ENCODE assay signal across 8 cellular contexts in genomic region chr14:24145700-24146621, GRCh38. TPM values are rescaled to one million over a fixed set of nuclear protein-coding genes. Genes with fewer than 3 reads are reported as not detected.
A peak's percentile ranks its signal among the peaks of the same experiment; 100 is the strongest.
DNase-seq lines count a peak whose midpoint lies in the region; ATAC-seq, FAIRE-seq and TF ChIP-seq lines count a peak whose summit lies in the region.

PSME2 (minus strand) TSS chr14:24146610; CDS start chr14:24146581, 29 bp downstream.

- intact Hi-C loops in mucosa of descending colon (cut with DNase I, micrococcal nuclease), result no loop called here

- peak within 1 kb of the TSS; percentile 93 for H3K27ac ChIP-seq in effector memory CD4-positive, alpha-beta T cell (ENCODE audit: insufficient read depth, low read length, poor library complexity, severe bottlenecking)

- no peak for TF ChIP-seq CTCF in mucosa of descending colon (IDR thresholded peaks at IDR 0.05)

- no peaks in the 10 kb centered on the region for H3K9me3 ChIP-seq in effector memory CD4-positive, alpha-beta T cell (ENCODE audit: control insufficient read depth, low read length)
- H3K9me3 ChIP-seq in mucosa of descending colon, result no peaks in the 10 kb centered on the region

- peaks cover 33% of the 10 kb centered on the region for H3K36me3 ChIP-seq in effector memory CD4-positive, alpha-beta T cell (ENCODE audit: control insufficient read depth, insufficient read depth, low read length)
- H3K36me3 ChIP-seq in mucosa of descending colon (ENCODE audit: low read depth), result peaks cover 3% of the 10 kb centered on the region

- H3K4me3 ChIP-seq in effector memory CD4-positive, alpha-beta T cell (ENCODE audit: insufficient read depth, low read depth, low read length, poor library complexity, severe bottlenecking), result peak within 1 kb of the TSS; percentile 93
- peak within 1 kb of the TSS; percentile 84 for H3K4me3 ChIP-seq in mucosa of descending colon

- H3K4me1 ChIP-seq in effector memory CD4-positive, alpha-beta T cell (ENCODE audit: control insufficient read depth, insufficient read depth, low read length, poor library complexity, severe bottlenecking), result peaks cover 33% of the 10 kb centered on the region
- H3K4me1 ChIP-seq in mucosa of descending colon (ENCODE audit: low read depth), result peaks cover 37% of the 10 kb centered on the region

- DNase-seq in DMS79 treated with DMSO at 0.1 percent for 48 hours (lab: John Stamatoyannopoulos, UW) (peak; percentile 39), DMS79 (lab: John Stamatoyannopoulos, UW) (no peak), OCI-M1 (lab: John Stamatoyannopoulos, UW) (peak; percentile 59), mucosa of descending colon (no peak), urothelium cell line (ENCODE audit: low spot score) (peak; percentile 21), islet precursor cell (no peak)
- DNase-seq in effector memory CD4-positive, alpha-beta T cell, result no peak

- ATAC-seq in mucosa of descending colon (no peak), HG02970 (IDR thresholded peaks at IDR 0.05; ENCODE audit: low FRiP score, unreplicated experiment) (no peak)

- FAIRE-seq in urothelium cell line (lab: Jason Lieb, UNC), result no peak

- no peaks in the 10 kb centered on the region for H3K27me3 ChIP-seq in effector memory CD4-positive, alpha-beta T cell (replicated peaks; ENCODE audit: control insufficient read depth, insufficient read depth, low read length, poor library complexity, severe bottlenecking)

RNA-seq across cellular contexts. Expression of gene PSME2, which starts in this region (rescaled TPM):
- total RNA-seq in mucosa of descending colon, result 100 to 1,000 TPM; 141 to 295 (median 191) TPM

Comparison
In these comparisons a context has a peak if more than half of its experiments do, and no peak if none do; other contexts are left out.
1. DNase-seq: peak in DMS79 treated with DMSO at 0.1 percent for 48 hours (single experiment), OCI-M1 (single experiment) and urothelium cell line (single experiment); none in DMS79 (single experiment), effector memory CD4-positive, alpha-beta T cell (0 of 3), mucosa of descending colon (0 of 3) and islet precursor cell (single experiment).